Comparison of ENCODE assay signal across 25 cellular contexts in the genomic region with DNA sequence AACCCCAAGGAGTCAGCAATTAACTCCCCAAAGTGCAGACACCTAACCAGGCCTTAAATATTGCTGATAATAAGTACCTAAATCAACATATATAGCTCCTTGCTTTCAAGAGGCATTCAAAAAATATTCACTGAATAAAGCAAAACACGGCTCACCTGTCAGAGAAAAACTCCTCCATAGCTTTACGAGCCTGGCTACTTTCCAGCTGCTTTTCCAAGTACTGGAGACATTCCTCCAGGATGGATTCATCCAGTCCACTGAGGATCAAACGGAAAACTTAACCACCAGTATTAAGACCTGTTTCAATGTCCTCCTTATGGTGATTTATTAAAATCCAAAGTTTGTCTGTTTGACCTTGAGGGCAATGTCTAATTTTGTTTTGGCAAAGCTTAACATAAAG. TPM values are rescaled to one million over a fixed set of nuclear protein-coding genes. Genes with fewer than 3 reads are reported as not detected.
DNase-seq lines count a peak whose midpoint lies in the region; ATAC-seq and TF ChIP-seq lines count a peak whose summit lies in the region.
"Had no signal": no experiment of that assay in that cellular context is flagged by ENCODE, and none has a peak within 500 bp of the region (broad histone marks: within the 10 kb centered on the region; RNA-seq: fewer than 3 reads in every experiment).

No MANE protein-coding gene starts in this region.

- CTCF ChIA-PET in mammary epithelial cell (lab: Charles Lee; ENCODE audit: low non-redundant PET) = no interaction called here
- CTCF ChIA-PET in OCI-LY7 (lab: Charles Lee; ENCODE audit: unreplicated experiment) = no interaction called here

- in situ Hi-C loops in mammary epithelial cell (cut with MboI; ENCODE audit: low sequenced_read_pairs in 2 of 2) = no loop called here

- intact Hi-C loops in mammary epithelial cell (cut with micrococcal nuclease) = no loop called here
- intact Hi-C loops in mucosa of descending colon (cut with DNase I, micrococcal nuclease) = no loop called here
- intact Hi-C loops in OCI-LY7 (cut with micrococcal nuclease; ENCODE audit: unreplicated experiment) = no loop called here
- intact Hi-C loops in esophagus muscularis mucosa (cut with DNase I) = no loop called here

- H3K4me3 ChIP-seq in mammary epithelial cell (replicated peaks in 1 of 3; ENCODE audit: insufficient read depth in 1 of 3, low read depth in 2 of 3, low read length in 3 of 3) = no peak overlapping the region
- H3K4me3 ChIP-seq in mucosa of descending colon = no peak overlapping the region
- no peak overlapping the region for H3K4me3 ChIP-seq in OCI-LY7 (ENCODE audit: low read depth, low read length, poor library complexity, severe bottlenecking)
- H3K4me3 ChIP-seq in esophagus muscularis mucosa = no peak overlapping the region
- H3K4me3 ChIP-seq: adrenal gland, cardiac muscle cell, K562, thoracic aorta had no signal

- no peak overlapping the region for H2AFZ ChIP-seq in mammary epithelial cell (ENCODE audit: low read depth, low read length)
- no peak overlapping the region for H2AFZ ChIP-seq in OCI-LY7 (ENCODE audit: low read length)

- peak; percentile 42 for DNase-seq in EH (ENCODE audit: low read depth)
- peak; percentile 46 for DNase-seq in LoVo (ENCODE audit: low spot score)
- peak; percentile 6 for DNase-seq in mammary epithelial cell
- DNase-seq in mucosa of descending colon = peak in 1 of 3 donors; percentile 83
- DNase-seq in OCI-LY7 (ENCODE audit: low spot score) = no peak
- DNase-seq in AG08396 (ENCODE audit: low spot score) = no peak
- no peak for DNase-seq in esophagus muscularis mucosa (ENCODE audit: extremely low spot score)
- DNase-seq: activated CD4-positive, alpha-beta T cell treated with anti-CD3 and anti-CD28 coated beads for 48 hours; activated CD8-positive, alpha-beta memory T cell treated with anti-CD3 and anti-CD28 coated beads, Interleukin-2, amount 10 ng/mL, durations not matched to agents 7 days and 5 days; adrenal gland; CD4-positive, alpha-beta memory T cell; DND-41; foreskin melanocyte; islet precursor cell; naive thymus-derived CD4-positive, alpha-beta T cell; NCI-H1048; NCI-H524; Right ventricle myocardium superior; SW 1271 had no signal

- H3K9ac ChIP-seq in mammary epithelial cell (ENCODE audit: insufficient read depth, low read length) = no peak overlapping the region

- no peaks in the 10 kb centered on the region for H3K79me2 ChIP-seq in mammary epithelial cell (ENCODE audit: insufficient read depth, low read length)
- H3K79me2 ChIP-seq in OCI-LY7 (ENCODE audit: insufficient read depth, low read depth, low read length) = no peaks in the 10 kb centered on the region

- no peak for TF ChIP-seq POLR2A in esophagus muscularis mucosa (IDR thresholded peaks at IDR 0.05; ENCODE audit: low read depth)

- ATAC-seq in mucosa of descending colon (peak; percentile 57), HG02870 (IDR thresholded peaks at IDR 0.05; ENCODE audit: unreplicated experiment) (no peak)
- ATAC-seq: activated CD8-positive, alpha-beta memory T cell treated with anti-CD3 and anti-CD28 coated beads, Interleukin-2, amount 10 ng/mL, durations not matched to agents 7 days and 5 days; K562; naive thymus-derived CD4-positive, alpha-beta T cell; sciatic nerve; stimulated activated effector memory CD8-positive, alpha-beta T cell treated with anti-CD3 and anti-CD28 coated beads, Interleukin-12 subunit alpha, Interleukin-12 subunit beta, amount 100 ng/mL, for 72 hours had no signal

- no peaks in the 10 kb centered on the region for H3K27me3 ChIP-seq in mammary epithelial cell (ENCODE audit: insufficient read depth, low read length)
- H3K27me3 ChIP-seq in esophagus muscularis mucosa = no peaks in the 10 kb centered on the region
- H3K27me3 ChIP-seq: adrenal gland, cardiac muscle cell had no signal

- H4K20me1 ChIP-seq in mammary epithelial cell (ENCODE audit: insufficient read depth, low read length) (no peaks in the 10 kb centered on the region), OCI-LY7 (ENCODE audit: insufficient read depth, low read length) (no peaks in the 10 kb centered on the region)

- POLR2A ChIA-PET in OCI-LY7 (lab: Charles Lee) = interaction anchor here (0.6 to 1.8 kb wide), 3 partner anchors 17 to 1163 kb away, joined by 3 to 5 read pairs (median 3); no protein-coding TSS in a partner anchor

- H3K9me2 ChIP-seq in OCI-LY7 (ENCODE audit: insufficient read depth, low read length) = no peaks in the 10 kb centered on the region

- no peaks in the 10 kb centered on the region for H3K4me1 ChIP-seq in mammary epithelial cell (ENCODE audit: insufficient read depth, low read length)
- peaks cover 16% of the 10 kb centered on the region for H3K4me1 ChIP-seq in mucosa of descending colon (ENCODE audit: low read depth)
- peaks cover 3% of the 10 kb centered on the region for H3K4me1 ChIP-seq in OCI-LY7 (ENCODE audit: insufficient read depth, low read length, poor library complexity, severe bottlenecking)
- H3K4me1 ChIP-seq in esophagus muscularis mucosa = peaks cover 0 to 18% (median 14%) of the 10 kb centered on the region in 4 donors

- no peak for TF ChIP-seq CTCF in mammary epithelial cell (conservative IDR thresholded peaks at IDR 0.05 in 1 of 2, IDR thresholded peaks at IDR 0.05 in 1 of 2; ENCODE audit: extremely low read depth in 1 of 2, insufficient read depth in 1 of 2, low read depth in 1 of 2, low read length in 2 of 2)
- no peak for TF ChIP-seq CTCF in mucosa of descending colon (IDR thresholded peaks at IDR 0.05)
- no peak for TF ChIP-seq CTCF in OCI-LY7 (conservative IDR thresholded peaks at IDR 0.05; ENCODE audit: low read length)
- TF ChIP-seq CTCF in esophagus muscularis mucosa (IDR thresholded peaks at IDR 0.05) = no peak

- WGBS in mammary epithelial cell (ENCODE audit: low coverage, missing lambda C conversion rate) = 46% methylated on average over 3 of the region's 3 CpGs
- 46% methylated on average over 3 of the region's 3 CpGs for WGBS in esophagus muscularis mucosa

- no peak overlapping the region for H3K27ac ChIP-seq in mammary epithelial cell (ENCODE audit: insufficient read depth, low read depth, low read length)
- H3K27ac ChIP-seq in OCI-LY7 (ENCODE audit: low read depth, low read length, poor library complexity, severe bottlenecking) = no peak overlapping the region
- no peak overlapping the region for H3K27ac ChIP-seq in esophagus muscularis mucosa (replicated peaks in 1 of 4)
- H3K27ac ChIP-seq: adrenal gland, cardiac muscle cell, thoracic aorta had no signal

- H3K4me2 ChIP-seq in mammary epithelial cell (ENCODE audit: insufficient read depth, low read depth, low read length) = no peak overlapping the region
- no peak overlapping the region for H3K4me2 ChIP-seq in OCI-LY7 (ENCODE audit: low read length)

- dilution Hi-C loops in mammary epithelial cell (cut with HindIII; ENCODE audit: low sequenced_read_pairs) = no loop called here

- H3K36me3 ChIP-seq in mammary epithelial cell (ENCODE audit: insufficient read depth, low read length) = peaks cover 52% of the 10 kb centered on the region
- peaks cover 14% of the 10 kb centered on the region for H3K36me3 ChIP-seq in mucosa of descending colon (ENCODE audit: low read depth)
- H3K36me3 ChIP-seq in OCI-LY7 (ENCODE audit: insufficient read depth, low read length) = peaks cover 99% of the 10 kb centered on the region
- H3K36me3 ChIP-seq in esophagus muscularis mucosa = peaks cover 83 to 100% (median 100%) of the 10 kb centered on the region in 4 donors

- no peak for TF ChIP-seq EP300 in esophagus muscularis mucosa (IDR thresholded peaks at IDR 0.05)

- BruUV-seq in mammary epithelial cell (replicated peaks; lab: Mats Ljungman, UMichigan) (no TSS peak), OCI-LY7 (replicated peaks; lab: Mats Ljungman, UMichigan) (no TSS peak)

- H3K9me3 ChIP-seq in mammary epithelial cell (replicated peaks; ENCODE audit: insufficient read depth, low read length) (no peaks in the 10 kb centered on the region), mucosa of descending colon (no peaks in the 10 kb centered on the region), OCI-LY7 (ENCODE audit: low read length) (no peaks in the 10 kb centered on the region), esophagus muscularis mucosa (no peaks in the 10 kb centered on the region)
- H3K9me3 ChIP-seq: adrenal gland, thoracic aorta had no signal

RNA-seq across cellular contexts. Expression of a gene that starts 44.6 kb away (rescaled TPM):
- 100 to 1,000 TPM; 128 to 158 TPM for total RNA-seq in mammary epithelial cell
- 35.6 TPM for polyA plus RNA-seq in mammary epithelial cell
- 325 TPM for polyA minus RNA-seq in mammary epithelial cell
- 100 to 1,000 TPM; 108 to 159 (median 128) TPM for total RNA-seq in mucosa of descending colon
- 92.9 and 121 TPM in 2 replicates for total RNA-seq in OCI-LY7 (2014; rRNA removed; shearing (Covaris generic))
- total RNA-seq in OCI-LY7 (2022) = 126 and 150 TPM in 2 replicates
- total RNA-seq in esophagus muscularis mucosa = 100 to 1,000 TPM; 132 to 268 (median 170) TPM

Comparison
In these comparisons a context has a peak if more than half of its experiments do, and no peak if none do; other contexts are left out.
1. DNase-seq: peak in EH (single experiment), LoVo (single experiment) and mammary epithelial cell (single experiment); none in OCI-LY7 (single experiment), AG08396 (single experiment) and esophagus muscularis mucosa (single experiment).